ENCODE assay signal across 8 cellular contexts in genomic region chr9:99819484-99820329, GRCh38. TPM values are rescaled to one million over a fixed set of nuclear protein-coding genes. Genes with fewer than 3 reads are reported as not detected.
DNase-seq lines count a peak whose midpoint lies in the region; ATAC-seq and TF ChIP-seq lines count a peak whose summit lies in the region.

No MANE protein-coding gene starts in this region.

- H3F3A ChIP-seq in GM23248 (ENCODE audit: insufficient read depth) = peaks cover 21% of the 10 kb centered on the region

- no peaks in the 10 kb centered on the region for H3K27me3 Mint-ChIP-seq in activated T-helper 17 cell treated with anti-CD3 and anti-CD28 coated beads, Interleukin-2, amount 50 U/mL, for 72 hours
- H3K27me3 Mint-ChIP-seq in natural killer cell treated with Interleukin-12 subunit alpha and Interleukin-12 subunit beta and Interleukin-15 and Interleukin-18, amount 100 ng/mL, for 72 hours = peaks cover 9% of the 10 kb centered on the region in 2 donors

- H3K4me1 Mint-ChIP-seq in activated T-helper 17 cell treated with anti-CD3 and anti-CD28 coated beads, Interleukin-2, amount 50 U/mL, for 72 hours = peaks cover 10% of the 10 kb centered on the region
- peaks cover 46 to 54% of the 10 kb centered on the region in 2 donors for H3K4me1 Mint-ChIP-seq in natural killer cell treated with Interleukin-12 subunit alpha and Interleukin-12 subunit beta and Interleukin-15 and Interleukin-18, amount 100 ng/mL, for 72 hours (ENCODE audit: low read depth in 2 of 2)

- H3K79me2 ChIP-seq in GM23248 (ENCODE audit: insufficient read depth) = 0 out of 2 replicates have a peak, but pooled peaks cover 14% of the 10 kb centered on the region

- no peaks in the 10 kb centered on the region for H3K36me3 ChIP-seq in GM23248 (ENCODE audit: low read depth)

- no peaks in the 10 kb centered on the region for H3K9me3 Mint-ChIP-seq in activated T-helper 17 cell treated with anti-CD3 and anti-CD28 coated beads, Interleukin-2, amount 50 U/mL, for 72 hours
- H3K9me3 Mint-ChIP-seq in natural killer cell treated with Interleukin-12 subunit alpha and Interleukin-12 subunit beta and Interleukin-15 and Interleukin-18, amount 100 ng/mL, for 72 hours = no peaks in the 10 kb centered on the region

- peak; percentile 70 for ATAC-seq in activated T-helper 17 cell treated with anti-CD3 and anti-CD28 coated beads, Interleukin-2, amount 50 U/mL, for 72 hours (replicated peaks)
- ATAC-seq in natural killer cell treated with Interleukin-12 subunit alpha and Interleukin-12 subunit beta and Interleukin-15 and Interleukin-18, amount 100 ng/mL, for 72 hours = peak; percentile 83 to 88

- peak overlapping the region; percentile 90 for H2AFZ ChIP-seq in GM23248

- peak overlapping the region; percentile 96 for H3K9ac ChIP-seq in GM23248

- peaks cover 6% of the 10 kb centered on the region for H3K4me1 ChIP-seq in GM23248 (ENCODE audit: insufficient read depth)

- no peaks in the 10 kb centered on the region for H4K20me1 ChIP-seq in GM23248 (ENCODE audit: insufficient read depth)

- 0 to 1% methylated on average over 30 to 92 of the region's 114 CpGs for WGBS in GM23248 (ENCODE audit: low coverage in 1 of 2, low lambda C conversion rate in 2 of 2, missing lambda C conversion rate in 2 of 2), 2 experiments

- H3K4me3 Mint-ChIP-seq in activated T-helper 17 cell treated with anti-CD3 and anti-CD28 coated beads, Interleukin-2, amount 50 U/mL, for 72 hours = peak overlapping the region; percentile 99
- peak overlapping the region; percentile 94 for H3K4me3 Mint-ChIP-seq in natural killer cell treated with Interleukin-12 subunit alpha and Interleukin-12 subunit beta and Interleukin-15 and Interleukin-18, amount 100 ng/mL, for 72 hours

- no peaks in the 10 kb centered on the region for H3K27me3 ChIP-seq in GM23248 (replicated peaks; ENCODE audit: insufficient read depth)

- TF ChIP-seq CTCF in fibroblast of mammary gland (conservative IDR thresholded peaks at IDR 0.05; ENCODE audit: control insufficient read depth, insufficient read depth, low read depth, low read length) = no peak

- H3K4me2 ChIP-seq in GM23248 (ENCODE audit: unreplicated experiment) = peak overlapping the region; percentile 98

- H3K4me3 ChIP-seq in GM23248 = peak overlapping the region; percentile 85
- H3K4me3 ChIP-seq in fibroblast of mammary gland (ENCODE audit: control insufficient read depth, low read depth, low read length) = peak overlapping the region; percentile 81

- H3K9me2 ChIP-seq in GM23248 (ENCODE audit: insufficient read depth) = no peaks in the 10 kb centered on the region

- in situ Hi-C loops in GM23248 (cut with MboI) = no loop called here

- H3K9me3 ChIP-seq in GM23248 (ENCODE audit: low read depth) = no peaks in the 10 kb centered on the region

- H3K27ac Mint-ChIP-seq in activated T-helper 17 cell treated with anti-CD3 and anti-CD28 coated beads, Interleukin-2, amount 50 U/mL, for 72 hours = peak overlapping the region; percentile 88
- peak overlapping the region; percentile 89 to 92 for H3K27ac Mint-ChIP-seq in natural killer cell treated with Interleukin-12 subunit alpha and Interleukin-12 subunit beta and Interleukin-15 and Interleukin-18, amount 100 ng/mL, for 72 hours

- H3K27ac ChIP-seq in GM23248 = peak overlapping the region; percentile 97

- H3K36me3 Mint-ChIP-seq in activated T-helper 17 cell treated with anti-CD3 and anti-CD28 coated beads, Interleukin-2, amount 50 U/mL, for 72 hours (ENCODE audit: low read depth) = peaks cover 38% of the 10 kb centered on the region
- H3K36me3 Mint-ChIP-seq in natural killer cell treated with Interleukin-12 subunit alpha and Interleukin-12 subunit beta and Interleukin-15 and Interleukin-18, amount 100 ng/mL, for 72 hours = no peaks in the 10 kb centered on the region

- peak; percentile 96 for DNase-seq in EH (ENCODE audit: low read depth)
- DNase-seq in GM23248 = peak; percentile 98
- peak; percentile 85 to 91 for DNase-seq in Kasumi-1 (lab: John Stamatoyannopoulos, UW)
- DNase-seq in RKO (ENCODE audit: low spot score) = peak; percentile 99
- DNase-seq in fibroblast of mammary gland (ENCODE audit: low read depth) = peak; percentile 95
- peak; percentile 99 for DNase-seq in natural killer cell treated with Interleukin-12 subunit alpha and Interleukin-12 subunit beta and Interleukin-15 and Interleukin-18, amount 100 ng/mL, for 72 hours (ENCODE audit: low spot score)
- DNase-seq in stimulated activated naive CD4-positive, alpha-beta T cell treated with Interleukin-2 at 50 U/mL for 16 hours (lab: John Stamatoyannopoulos, UW) = peak; percentile 91

RNA-seq across cellular contexts. Expression of gene NR4A3, which starts 2.0 kb away (rescaled TPM):
- total RNA-seq in GM23248 (2014; rRNA removed; shearing (Covaris generic)) = 1.4 and 1.8 TPM in 2 replicates
- 0.56 and 1.0 TPM in 2 replicates for polyA plus RNA-seq in GM23248 (2016; fragmentation: Nextera tagmentation; extraction: Ambion mirVana)
- 10 to 100 TPM in 1 of 2 donors, 1 to 10 TPM in 1; 4.8 to 42.0 TPM for total RNA-seq in activated T-helper 17 cell treated with anti-CD3 and anti-CD28 coated beads, Interleukin-2, amount 50 U/mL, for 72 hours
- 1 to 10 TPM; 1.3 to 2.4 TPM for total RNA-seq in natural killer cell treated with Interleukin-12 subunit alpha and Interleukin-12 subunit beta and Interleukin-15 and Interleukin-18, amount 100 ng/mL, for 72 hours

Comparison
In these comparisons a context has a peak if more than half of its experiments do, and no peak if none do; other contexts are left out.
1. Peak in every context shown above with its lines: DNase-seq, ATAC-seq, H3K4me3 ChIP-seq and H3K27ac ChIP-seq.